ENCODE assay signal across 1 cellular context in the genomic region with DNA sequence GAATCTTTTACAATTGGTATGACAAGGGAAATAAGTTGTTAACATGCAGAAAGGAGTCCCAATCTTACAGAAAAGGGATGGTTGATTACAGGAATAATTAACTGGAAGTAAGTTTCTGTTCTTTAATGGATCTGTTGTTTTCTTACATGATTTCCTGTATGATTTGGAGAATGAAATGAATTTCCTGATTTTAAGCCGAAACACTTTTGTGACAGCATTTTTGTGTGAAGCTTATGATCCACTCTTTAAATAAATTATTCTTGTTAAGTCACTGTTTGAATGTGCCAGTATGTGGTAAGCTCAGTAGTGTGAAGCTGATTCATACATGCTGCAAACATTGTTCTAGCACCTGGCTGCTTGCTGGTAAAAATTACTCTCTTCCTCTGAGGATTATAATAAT.
TF ChIP-seq lines count a peak whose summit lies in the region.

No MANE protein-coding gene starts in this region.

TF ChIP-seq in GM23338, 12 proteins besides CTCF, POLR2A, EP300 and RAD21 (continued from another document):
- TF ChIP-seq, protein P1, sequence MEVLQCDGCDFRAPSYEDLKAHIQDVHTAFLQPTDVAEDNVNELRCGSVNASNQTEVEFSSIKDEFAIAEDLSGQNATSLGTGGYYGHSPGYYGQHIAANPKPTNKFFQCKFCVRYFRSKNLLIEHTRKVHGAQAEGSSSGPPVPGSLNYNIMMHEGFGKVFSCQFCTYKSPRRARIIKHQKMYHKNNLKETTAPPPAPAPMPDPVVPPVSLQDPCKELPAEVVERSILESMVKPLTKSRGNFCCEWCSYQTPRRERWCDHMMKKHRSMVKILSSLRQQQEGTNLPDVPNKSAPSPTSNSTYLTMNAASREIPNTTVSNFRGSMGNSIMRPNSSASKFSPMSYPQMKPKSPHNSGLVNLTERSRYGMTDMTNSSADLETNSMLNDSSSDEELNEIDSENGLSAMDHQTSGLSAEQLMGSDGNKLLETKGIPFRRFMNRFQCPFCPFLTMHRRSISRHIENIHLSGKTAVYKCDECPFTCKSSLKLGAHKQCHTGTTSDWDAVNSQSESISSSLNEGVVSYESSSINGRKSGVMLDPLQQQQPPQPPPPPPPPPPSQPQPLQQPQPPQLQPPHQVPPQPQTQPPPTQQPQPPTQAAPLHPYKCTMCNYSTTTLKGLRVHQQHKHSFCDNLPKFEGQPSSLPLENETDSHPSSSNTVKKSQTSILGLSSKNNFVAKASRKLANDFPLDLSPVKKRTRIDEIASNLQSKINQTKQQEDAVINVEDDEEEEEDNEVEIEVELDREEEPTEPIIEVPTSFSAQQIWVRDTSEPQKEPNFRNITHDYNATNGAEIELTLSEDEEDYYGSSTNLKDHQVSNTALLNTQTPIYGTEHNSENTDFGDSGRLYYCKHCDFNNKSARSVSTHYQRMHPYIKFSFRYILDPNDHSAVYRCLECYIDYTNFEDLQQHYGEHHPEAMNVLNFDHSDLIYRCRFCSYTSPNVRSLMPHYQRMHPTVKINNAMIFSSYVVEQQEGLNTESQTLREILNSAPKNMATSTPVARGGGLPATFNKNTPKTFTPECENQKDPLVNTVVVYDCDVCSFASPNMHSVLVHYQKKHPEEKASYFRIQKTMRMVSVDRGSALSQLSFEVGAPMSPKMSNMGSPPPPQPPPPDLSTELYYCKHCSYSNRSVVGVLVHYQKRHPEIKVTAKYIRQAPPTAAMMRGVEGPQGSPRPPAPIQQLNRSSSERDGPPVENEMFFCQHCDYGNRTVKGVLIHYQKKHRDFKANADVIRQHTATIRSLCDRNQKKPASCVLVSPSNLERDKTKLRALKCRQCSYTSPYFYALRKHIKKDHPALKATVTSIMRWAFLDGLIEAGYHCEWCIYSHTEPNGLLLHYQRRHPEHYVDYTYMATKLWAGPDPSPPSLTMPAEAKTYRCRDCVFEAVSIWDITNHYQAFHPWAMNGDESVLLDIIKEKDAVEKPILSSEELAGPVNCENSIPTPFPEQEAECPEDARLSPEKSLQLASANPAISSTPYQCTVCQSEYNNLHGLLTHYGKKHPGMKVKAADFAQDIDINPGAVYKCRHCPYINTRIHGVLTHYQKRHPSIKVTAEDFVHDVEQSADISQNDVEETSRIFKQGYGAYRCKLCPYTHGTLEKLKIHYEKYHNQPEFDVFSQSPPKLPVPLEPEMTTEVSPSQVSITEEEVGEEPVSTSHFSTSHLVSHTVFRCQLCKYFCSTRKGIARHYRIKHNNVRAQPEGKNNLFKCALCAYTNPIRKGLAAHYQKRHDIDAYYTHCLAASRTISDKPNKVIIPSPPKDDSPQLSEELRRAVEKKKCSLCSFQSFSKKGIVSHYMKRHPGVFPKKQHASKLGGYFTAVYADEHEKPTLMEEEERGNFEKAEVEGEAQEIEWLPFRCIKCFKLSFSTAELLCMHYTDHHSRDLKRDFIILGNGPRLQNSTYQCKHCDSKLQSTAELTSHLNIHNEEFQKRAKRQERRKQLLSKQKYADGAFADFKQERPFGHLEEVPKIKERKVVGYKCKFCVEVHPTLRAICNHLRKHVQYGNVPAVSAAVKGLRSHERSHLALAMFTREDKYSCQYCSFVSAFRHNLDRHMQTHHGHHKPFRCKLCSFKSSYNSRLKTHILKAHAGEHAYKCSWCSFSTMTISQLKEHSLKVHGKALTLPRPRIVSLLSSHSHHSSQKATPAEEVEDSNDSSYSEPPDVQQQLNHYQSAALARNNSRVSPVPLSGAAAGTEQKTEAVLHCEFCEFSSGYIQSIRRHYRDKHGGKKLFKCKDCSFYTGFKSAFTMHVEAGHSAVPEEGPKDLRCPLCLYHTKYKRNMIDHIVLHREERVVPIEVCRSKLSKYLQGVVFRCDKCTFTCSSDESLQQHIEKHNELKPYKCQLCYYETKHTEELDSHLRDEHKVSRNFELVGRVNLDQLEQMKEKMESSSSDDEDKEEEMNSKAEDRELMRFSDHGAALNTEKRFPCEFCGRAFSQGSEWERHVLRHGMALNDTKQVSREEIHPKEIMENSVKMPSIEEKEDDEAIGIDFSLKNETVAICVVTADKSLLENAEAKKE (CRISPR knock-in tag; IDR thresholded peaks at IDR 0.05) = no peak
TF ChIP-seq in GM23338: peak in this region for 0.
